In the genomic region with DNA sequence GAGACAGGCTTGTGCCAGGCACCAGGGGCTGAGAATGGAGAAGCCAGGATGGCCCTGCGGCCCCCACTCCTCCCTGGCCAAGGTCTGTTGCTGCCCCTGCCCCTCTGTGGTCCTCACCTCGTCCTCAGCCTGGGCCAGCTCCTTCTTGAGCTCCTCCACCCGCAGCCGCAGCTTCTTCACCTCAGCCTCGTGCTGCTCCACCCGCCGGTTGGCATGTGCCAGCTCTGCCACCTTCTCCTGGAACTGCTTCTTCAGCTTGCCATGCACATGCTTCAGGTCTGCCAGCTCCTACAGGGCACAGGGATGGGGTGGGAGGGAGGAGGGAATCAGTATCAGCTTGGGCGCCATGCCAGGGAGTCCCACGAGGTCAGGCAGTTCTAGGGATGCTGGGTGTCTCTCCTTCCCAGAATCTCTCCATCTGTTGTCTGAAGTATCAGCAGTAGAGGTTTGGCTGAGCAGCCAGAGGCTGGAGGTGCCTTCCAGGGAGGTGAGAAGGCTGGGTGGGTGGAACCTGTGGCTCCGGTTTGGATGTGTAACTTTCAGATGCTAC, we compare ENCODE assay signal across 1 cellular context.
A peak's percentile ranks its signal among the peaks of the same experiment; 100 is the strongest.
TF ChIP-seq lines count a peak whose summit lies in the region.

No MANE protein-coding gene starts in this region.

TF ChIP-seq in HepG2, 621 proteins besides CTCF, POLR2A, EP300 and RAD21:
- TF ChIP-seq, protein P1, sequence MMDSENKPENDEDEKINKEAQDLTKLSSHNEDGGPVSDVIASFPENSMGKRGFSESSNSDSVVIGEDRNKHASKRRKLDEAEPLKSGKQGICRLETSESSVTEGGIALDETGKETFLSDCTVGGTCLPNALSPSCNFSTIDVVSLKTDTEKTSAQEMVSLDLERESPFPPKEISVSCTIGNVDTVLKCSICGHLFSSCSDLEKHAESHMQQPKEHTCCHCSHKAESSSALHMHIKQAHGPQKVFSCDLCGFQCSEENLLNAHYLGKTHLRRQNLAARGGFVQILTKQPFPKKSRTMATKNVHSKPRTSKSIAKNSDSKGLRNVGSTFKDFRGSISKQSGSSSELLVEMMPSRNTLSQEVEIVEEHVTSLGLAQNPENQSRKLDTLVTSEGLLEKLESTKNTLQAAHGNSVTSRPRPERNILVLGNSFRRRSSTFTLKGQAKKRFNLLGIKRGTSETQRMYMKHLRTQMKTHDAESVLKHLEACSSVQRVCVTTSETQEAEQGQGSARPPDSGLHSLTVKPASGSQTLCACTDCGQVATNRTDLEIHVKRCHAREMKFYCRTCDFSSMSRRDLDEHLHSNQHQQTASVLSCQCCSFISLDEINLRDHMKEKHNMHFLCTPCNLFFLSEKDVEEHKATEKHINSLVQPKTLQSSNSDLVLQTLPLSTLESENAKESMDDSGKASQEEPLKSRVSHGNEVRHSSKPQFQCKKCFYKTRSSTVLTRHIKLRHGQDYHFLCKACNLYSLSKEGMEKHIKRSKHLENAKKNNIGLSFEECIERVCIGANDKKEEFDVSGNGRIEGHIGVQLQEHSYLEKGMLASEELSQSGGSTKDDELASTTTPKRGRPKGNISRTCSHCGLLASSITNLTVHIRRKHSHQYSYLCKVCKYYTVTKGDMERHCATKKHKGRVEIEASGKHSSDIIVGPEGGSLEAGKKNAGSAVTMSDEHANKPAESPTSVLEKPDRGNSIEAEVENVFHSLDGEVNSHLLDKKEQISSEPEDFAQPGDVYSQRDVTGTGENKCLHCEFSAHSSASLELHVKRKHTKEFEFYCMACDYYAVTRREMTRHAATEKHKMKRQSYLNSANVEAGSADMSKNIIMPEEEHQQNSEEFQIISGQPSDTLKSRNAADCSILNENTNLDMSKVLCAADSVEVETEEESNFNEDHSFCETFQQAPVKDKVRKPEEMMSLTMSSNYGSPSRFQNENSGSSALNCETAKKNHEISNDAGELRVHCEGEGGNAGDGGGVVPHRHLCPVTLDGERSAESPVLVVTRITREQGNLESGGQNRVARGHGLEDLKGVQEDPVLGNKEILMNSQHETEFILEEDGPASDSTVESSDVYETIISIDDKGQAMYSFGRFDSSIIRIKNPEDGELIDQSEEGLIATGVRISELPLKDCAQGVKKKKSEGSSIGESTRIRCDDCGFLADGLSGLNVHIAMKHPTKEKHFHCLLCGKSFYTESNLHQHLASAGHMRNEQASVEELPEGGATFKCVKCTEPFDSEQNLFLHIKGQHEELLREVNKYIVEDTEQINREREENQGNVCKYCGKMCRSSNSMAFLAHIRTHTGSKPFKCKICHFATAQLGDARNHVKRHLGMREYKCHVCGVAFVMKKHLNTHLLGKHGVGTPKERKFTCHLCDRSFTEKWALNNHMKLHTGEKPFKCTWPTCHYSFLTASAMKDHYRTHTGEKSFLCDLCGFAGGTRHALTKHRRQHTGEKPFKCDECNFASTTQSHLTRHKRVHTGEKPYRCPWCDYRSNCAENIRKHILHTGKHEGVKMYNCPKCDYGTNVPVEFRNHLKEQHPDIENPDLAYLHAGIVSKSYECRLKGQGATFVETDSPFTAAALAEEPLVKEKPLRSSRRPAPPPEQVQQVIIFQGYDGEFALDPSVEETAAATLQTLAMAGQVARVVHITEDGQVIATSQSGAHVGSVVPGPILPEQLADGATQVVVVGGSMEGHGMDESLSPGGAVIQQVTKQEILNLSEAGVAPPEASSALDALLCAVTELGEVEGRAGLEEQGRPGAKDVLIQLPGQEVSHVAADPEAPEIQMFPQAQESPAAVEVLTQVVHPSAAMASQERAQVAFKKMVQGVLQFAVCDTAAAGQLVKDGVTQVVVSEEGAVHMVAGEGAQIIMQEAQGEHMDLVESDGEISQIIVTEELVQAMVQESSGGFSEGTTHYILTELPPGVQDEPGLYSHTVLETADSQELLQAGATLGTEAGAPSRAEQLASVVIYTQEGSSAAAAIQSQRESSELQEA (CRISPR knock-in tag; IDR thresholded peaks at IDR 0.05; ENCODE audit: not compliant biosample characterization) = no peak
- TF ChIP-seq HNRNPL (IDR thresholded peaks at IDR 0.05; ENCODE audit: low read depth, low read length) (0 out of 2 replicates have a peak, but pooled peaks have one; percentile 26), ZNF3 (CRISPR knock-in tag; IDR thresholded peaks at IDR 0.05) (no peak)
